ENCODE assay signal across 1 cellular context in the genomic region with DNA sequence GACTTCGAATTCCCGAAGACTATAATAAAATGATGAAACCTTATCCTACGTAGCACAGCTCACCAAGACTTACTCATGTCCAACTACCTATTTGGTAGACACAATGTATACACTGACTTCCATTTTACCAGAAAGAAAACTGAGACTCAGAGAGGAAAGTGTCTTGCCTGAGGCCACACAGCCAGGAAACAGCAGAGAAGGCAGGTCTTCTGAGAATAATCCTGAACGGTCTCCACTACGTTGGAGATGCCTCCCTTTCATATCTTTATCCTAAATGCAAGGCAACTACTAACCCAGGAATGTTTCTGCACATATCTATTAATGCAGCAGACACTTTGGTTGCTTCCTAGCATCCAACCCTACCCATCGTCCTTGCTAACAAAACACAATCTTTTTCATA.
TF ChIP-seq lines count a peak whose summit lies in the region.

No MANE protein-coding gene starts in this region.

TF ChIP-seq in HepG2, 621 proteins besides CTCF, POLR2A, EP300 and RAD21 (continues in another document):
- TF ChIP-seq, protein P1, sequence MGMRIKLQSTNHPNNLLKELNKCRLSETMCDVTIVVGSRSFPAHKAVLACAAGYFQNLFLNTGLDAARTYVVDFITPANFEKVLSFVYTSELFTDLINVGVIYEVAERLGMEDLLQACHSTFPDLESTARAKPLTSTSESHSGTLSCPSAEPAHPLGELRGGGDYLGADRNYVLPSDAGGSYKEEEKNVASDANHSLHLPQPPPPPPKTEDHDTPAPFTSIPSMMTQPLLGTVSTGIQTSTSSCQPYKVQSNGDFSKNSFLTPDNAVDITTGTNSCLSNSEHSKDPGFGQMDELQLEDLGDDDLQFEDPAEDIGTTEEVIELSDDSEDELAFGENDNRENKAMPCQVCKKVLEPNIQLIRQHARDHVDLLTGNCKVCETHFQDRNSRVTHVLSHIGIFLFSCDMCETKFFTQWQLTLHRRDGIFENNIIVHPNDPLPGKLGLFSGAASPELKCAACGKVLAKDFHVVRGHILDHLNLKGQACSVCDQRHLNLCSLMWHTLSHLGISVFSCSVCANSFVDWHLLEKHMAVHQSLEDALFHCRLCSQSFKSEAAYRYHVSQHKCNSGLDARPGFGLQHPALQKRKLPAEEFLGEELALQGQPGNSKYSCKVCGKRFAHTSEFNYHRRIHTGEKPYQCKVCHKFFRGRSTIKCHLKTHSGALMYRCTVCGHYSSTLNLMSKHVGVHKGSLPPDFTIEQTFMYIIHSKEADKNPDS (CRISPR knock-in tag; IDR thresholded peaks at IDR 0.05): 0 out of 2 replicates have a peak, but pooled peaks have one; percentile 44
- TF ChIP-seq, protein P2, sequence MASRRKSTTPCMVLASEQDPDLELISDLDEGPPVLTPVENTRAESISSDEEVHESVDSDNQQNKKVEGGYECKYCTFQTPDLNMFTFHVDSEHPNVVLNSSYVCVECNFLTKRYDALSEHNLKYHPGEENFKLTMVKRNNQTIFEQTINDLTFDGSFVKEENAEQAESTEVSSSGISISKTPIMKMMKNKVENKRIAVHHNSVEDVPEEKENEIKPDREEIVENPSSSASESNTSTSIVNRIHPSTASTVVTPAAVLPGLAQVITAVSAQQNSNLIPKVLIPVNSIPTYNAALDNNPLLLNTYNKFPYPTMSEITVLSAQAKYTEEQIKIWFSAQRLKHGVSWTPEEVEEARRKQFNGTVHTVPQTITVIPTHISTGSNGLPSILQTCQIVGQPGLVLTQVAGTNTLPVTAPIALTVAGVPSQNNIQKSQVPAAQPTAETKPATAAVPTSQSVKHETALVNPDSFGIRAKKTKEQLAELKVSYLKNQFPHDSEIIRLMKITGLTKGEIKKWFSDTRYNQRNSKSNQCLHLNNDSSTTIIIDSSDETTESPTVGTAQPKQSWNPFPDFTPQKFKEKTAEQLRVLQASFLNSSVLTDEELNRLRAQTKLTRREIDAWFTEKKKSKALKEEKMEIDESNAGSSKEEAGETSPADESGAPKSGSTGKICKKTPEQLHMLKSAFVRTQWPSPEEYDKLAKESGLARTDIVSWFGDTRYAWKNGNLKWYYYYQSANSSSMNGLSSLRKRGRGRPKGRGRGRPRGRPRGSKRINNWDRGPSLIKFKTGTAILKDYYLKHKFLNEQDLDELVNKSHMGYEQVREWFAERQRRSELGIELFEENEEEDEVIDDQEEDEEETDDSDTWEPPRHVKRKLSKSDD (CRISPR knock-in tag; IDR thresholded peaks at IDR 0.05; ENCODE audit: low read depth): no peak
- no peak for TF ChIP-seq SAFB2 (CRISPR knock-in tag; IDR thresholded peaks at IDR 0.05; ENCODE audit: borderline replicate concordance, low read depth)
- TF ChIP-seq, protein P3, sequence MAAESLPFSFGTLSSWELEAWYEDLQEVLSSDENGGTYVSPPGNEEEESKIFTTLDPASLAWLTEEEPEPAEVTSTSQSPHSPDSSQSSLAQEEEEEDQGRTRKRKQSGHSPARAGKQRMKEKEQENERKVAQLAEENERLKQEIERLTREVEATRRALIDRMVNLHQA (CRISPR knock-in tag; IDR thresholded peaks at IDR 0.05): no peak
- TF ChIP-seq MIXL1 (CRISPR knock-in tag; IDR thresholded peaks at IDR 0.05): no peak
- no peak for TF ChIP-seq ZNF451 (CRISPR knock-in tag; IDR thresholded peaks at IDR 0.05)
- TF ChIP-seq, protein P4, sequence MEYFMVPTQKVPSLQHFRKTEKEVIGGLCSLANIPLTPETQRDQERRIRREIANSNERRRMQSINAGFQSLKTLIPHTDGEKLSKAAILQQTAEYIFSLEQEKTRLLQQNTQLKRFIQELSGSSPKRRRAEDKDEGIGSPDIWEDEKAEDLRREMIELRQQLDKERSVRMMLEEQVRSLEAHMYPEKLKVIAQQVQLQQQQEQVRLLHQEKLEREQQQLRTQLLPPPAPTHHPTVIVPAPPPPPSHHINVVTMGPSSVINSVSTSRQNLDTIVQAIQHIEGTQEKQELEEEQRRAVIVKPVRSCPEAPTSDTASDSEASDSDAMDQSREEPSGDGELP (IDR thresholded peaks at IDR 0.05; ENCODE audit: borderline replicate concordance, low read depth): no peak
- peak; percentile 56; the same call in 1 of the 2 replicates for TF ChIP-seq RBFOX2 (IDR thresholded peaks at IDR 0.05; ENCODE audit: low read depth, low read length)
- TF ChIP-seq, protein P5, sequence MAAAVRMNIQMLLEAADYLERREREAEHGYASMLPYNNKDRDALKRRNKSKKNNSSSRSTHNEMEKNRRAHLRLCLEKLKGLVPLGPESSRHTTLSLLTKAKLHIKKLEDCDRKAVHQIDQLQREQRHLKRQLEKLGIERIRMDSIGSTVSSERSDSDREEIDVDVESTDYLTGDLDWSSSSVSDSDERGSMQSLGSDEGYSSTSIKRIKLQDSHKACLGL (CRISPR knock-in tag; IDR thresholded peaks at IDR 0.05): no peak
- TF ChIP-seq SATB2 (CRISPR knock-in tag; IDR thresholded peaks at IDR 0.05): no peak
- no peak for TF ChIP-seq POGZ (CRISPR knock-in tag; IDR thresholded peaks at IDR 0.05)
- TF ChIP-seq, protein P6, sequence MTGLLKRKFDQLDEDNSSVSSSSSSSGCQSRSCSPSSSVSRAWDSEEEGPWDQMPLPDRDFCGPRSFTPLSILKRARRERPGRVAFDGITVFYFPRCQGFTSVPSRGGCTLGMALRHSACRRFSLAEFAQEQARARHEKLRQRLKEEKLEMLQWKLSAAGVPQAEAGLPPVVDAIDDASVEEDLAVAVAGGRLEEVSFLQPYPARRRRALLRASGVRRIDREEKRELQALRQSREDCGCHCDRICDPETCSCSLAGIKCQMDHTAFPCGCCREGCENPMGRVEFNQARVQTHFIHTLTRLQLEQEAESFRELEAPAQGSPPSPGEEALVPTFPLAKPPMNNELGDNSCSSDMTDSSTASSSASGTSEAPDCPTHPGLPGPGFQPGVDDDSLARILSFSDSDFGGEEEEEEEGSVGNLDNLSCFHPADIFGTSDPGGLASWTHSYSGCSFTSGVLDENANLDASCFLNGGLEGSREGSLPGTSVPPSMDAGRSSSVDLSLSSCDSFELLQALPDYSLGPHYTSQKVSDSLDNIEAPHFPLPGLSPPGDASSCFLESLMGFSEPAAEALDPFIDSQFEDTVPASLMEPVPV (CRISPR knock-in tag; IDR thresholded peaks at IDR 0.05): no peak
- TF ChIP-seq ARNT (IDR thresholded peaks at IDR 0.05): no peak
- TF ChIP-seq, protein P7, sequence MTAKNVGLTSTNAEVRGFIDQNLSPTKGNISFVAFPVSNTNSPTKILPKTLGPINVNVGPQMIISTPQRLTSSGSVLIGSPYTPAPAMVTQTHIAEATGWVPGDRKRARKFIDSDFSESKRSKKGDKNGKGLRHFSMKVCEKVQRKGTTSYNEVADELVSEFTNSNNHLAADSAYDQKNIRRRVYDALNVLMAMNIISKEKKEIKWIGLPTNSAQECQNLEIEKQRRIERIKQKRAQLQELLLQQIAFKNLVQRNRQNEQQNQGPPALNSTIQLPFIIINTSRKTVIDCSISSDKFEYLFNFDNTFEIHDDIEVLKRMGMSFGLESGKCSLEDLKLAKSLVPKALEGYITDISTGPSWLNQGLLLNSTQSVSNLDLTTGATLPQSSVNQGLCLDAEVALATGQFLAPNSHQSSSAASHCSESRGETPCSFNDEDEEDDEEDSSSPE (CRISPR knock-in tag; IDR thresholded peaks at IDR 0.05): no peak
- TF ChIP-seq, protein P8, sequence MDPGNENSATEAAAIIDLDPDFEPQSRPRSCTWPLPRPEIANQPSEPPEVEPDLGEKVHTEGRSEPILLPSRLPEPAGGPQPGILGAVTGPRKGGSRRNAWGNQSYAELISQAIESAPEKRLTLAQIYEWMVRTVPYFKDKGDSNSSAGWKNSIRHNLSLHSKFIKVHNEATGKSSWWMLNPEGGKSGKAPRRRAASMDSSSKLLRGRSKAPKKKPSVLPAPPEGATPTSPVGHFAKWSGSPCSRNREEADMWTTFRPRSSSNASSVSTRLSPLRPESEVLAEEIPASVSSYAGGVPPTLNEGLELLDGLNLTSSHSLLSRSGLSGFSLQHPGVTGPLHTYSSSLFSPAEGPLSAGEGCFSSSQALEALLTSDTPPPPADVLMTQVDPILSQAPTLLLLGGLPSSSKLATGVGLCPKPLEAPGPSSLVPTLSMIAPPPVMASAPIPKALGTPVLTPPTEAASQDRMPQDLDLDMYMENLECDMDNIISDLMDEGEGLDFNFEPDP (CRISPR knock-in tag; conservative IDR thresholded peaks at IDR 0.05): 0 out of 2 replicates have a peak, but pooled peaks have one; percentile 59
- TF ChIP-seq TOE1 (CRISPR knock-in tag; IDR thresholded peaks at IDR 0.05): peak; percentile 5; the same call in 1 of the 2 replicates
- no peak for TF ChIP-seq ZNF780A (CRISPR knock-in tag; IDR thresholded peaks at IDR 0.05)
- TF ChIP-seq, protein P9, sequence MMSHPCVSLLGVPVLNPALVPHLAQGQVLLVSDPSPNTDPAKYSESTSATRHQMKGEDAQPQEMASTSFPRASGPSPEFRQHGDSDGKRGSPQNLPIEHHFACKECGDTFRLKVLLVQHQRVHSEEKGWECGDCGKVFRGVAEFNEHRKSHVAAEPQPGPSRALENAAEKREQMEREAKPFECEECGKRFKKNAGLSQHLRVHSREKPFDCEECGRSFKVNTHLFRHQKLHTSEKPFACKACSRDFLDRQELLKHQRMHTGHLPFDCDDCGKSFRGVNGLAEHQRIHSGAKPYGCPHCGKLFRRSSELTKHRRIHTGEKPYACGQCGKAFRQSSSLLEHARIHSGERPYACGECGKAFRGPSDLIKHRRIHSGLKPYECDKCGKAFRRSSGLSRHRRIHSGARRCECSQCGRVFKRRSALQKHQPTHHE (CRISPR knock-in tag; IDR thresholded peaks at IDR 0.05; ENCODE audit: borderline replicate concordance): no peak
- TF ChIP-seq, protein P10, sequence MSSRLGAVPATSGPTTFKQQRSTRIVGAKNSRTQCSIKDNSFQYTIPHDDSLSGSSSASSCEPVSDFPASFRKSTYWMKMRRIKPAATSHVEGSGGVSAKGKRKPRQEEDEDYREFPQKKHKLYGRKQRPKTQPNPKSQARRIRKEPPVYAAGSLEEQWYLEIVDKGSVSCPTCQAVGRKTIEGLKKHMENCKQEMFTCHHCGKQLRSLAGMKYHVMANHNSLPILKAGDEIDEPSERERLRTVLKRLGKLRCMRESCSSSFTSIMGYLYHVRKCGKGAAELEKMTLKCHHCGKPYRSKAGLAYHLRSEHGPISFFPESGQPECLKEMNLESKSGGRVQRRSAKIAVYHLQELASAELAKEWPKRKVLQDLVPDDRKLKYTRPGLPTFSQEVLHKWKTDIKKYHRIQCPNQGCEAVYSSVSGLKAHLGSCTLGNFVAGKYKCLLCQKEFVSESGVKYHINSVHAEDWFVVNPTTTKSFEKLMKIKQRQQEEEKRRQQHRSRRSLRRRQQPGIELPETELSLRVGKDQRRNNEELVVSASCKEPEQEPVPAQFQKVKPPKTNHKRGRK (CRISPR knock-in tag; IDR thresholded peaks at IDR 0.05): peak; percentile 70; the same call in 1 of the 2 replicates
- no peak for TF ChIP-seq TBX3 (IDR thresholded peaks at IDR 0.05; ENCODE audit: borderline replicate concordance)
- TF ChIP-seq, protein P11, sequence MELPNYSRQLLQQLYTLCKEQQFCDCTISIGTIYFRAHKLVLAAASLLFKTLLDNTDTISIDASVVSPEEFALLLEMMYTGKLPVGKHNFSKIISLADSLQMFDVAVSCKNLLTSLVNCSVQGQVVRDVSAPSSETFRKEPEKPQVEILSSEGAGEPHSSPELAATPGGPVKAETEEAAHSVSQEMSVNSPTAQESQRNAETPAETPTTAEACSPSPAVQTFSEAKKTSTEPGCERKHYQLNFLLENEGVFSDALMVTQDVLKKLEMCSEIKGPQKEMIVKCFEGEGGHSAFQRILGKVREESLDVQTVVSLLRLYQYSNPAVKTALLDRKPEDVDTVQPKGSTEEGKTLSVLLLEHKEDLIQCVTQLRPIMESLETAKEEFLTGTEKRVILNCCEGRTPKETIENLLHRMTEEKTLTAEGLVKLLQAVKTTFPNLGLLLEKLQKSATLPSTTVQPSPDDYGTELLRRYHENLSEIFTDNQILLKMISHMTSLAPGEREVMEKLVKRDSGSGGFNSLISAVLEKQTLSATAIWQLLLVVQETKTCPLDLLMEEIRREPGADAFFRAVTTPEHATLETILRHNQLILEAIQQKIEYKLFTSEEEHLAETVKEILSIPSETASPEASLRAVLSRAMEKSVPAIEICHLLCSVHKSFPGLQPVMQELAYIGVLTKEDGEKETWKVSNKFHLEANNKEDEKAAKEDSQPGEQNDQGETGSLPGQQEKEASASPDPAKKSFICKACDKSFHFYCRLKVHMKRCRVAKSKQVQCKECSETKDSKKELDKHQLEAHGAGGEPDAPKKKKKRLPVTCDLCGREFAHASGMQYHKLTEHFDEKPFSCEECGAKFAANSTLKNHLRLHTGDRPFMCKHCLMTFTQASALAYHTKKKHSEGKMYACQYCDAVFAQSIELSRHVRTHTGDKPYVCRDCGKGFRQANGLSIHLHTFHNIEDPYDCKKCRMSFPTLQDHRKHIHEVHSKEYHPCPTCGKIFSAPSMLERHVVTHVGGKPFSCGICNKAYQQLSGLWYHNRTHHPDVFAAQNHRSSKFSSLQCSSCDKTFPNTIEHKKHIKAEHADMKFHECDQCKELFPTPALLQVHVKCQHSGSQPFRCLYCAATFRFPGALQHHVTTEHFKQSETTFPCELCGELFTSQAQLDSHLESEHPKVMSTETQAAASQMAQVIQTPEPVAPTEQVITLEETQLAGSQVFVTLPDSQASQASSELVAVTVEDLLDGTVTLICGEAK (IDR thresholded peaks at IDR 0.05): no peak
- TF ChIP-seq, protein P11 (CRISPR knock-in tag; IDR thresholded peaks at IDR 0.05): no peak
- TF ChIP-seq, protein P12, sequence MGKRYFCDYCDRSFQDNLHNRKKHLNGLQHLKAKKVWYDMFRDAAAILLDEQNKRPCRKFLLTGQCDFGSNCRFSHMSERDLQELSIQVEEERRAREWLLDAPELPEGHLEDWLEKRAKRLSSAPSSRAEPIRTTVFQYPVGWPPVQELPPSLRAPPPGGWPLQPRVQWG (CRISPR knock-in tag; IDR thresholded peaks at IDR 0.05; ENCODE audit: borderline replicate concordance, low read depth): no peak
- TF ChIP-seq RBAK (CRISPR knock-in tag; IDR thresholded peaks at IDR 0.05): no peak
- TF ChIP-seq ZNF569 (CRISPR knock-in tag; IDR thresholded peaks at IDR 0.05; ENCODE audit: borderline replicate concordance): no peak
- TF ChIP-seq ZSCAN29 (CRISPR knock-in tag; conservative IDR thresholded peaks at IDR 0.05): 0 out of 2 replicates have a peak, but pooled peaks have one; percentile 5
- no peak for TF ChIP-seq MXD4 (CRISPR knock-in tag; IDR thresholded peaks at IDR 0.05)
- no peak for TF ChIP-seq PRPF4 (IDR thresholded peaks at IDR 0.05; ENCODE audit: low read depth, low read length, poor library complexity, severe bottlenecking)
